ENCODE assay signal across 11 cellular contexts in genomic region chr9:130034570-130034969, GRCh38. TPM values are rescaled to one million over a fixed set of nuclear protein-coding genes. Genes with fewer than 3 reads are reported as not detected.
A peak's percentile ranks its signal among the peaks of the same experiment; 100 is the strongest.
DNase-seq lines count a peak whose midpoint lies in the region; ATAC-seq and TF ChIP-seq lines count a peak whose summit lies in the region.
"Had no signal": no experiment of that assay in that cellular context is flagged by ENCODE, and none has a peak within 500 bp of the region (broad histone marks: within the 10 kb centered on the region; RNA-seq: fewer than 3 reads in every experiment).

No MANE protein-coding gene starts in this region.

- peaks cover 27% of the 10 kb centered on the region for H3K36me3 Mint-ChIP-seq in CD8-positive, alpha-beta T cell
- no peaks in the 10 kb centered on the region for H3K36me3 Mint-ChIP-seq in naive B cell

- peaks cover 82% of the 10 kb centered on the region for H3K4me1 ChIP-seq in CD8-positive, alpha-beta T cell (ENCODE audit: insufficient read depth, low read length)
- peaks cover under 1% of the 10 kb centered on the region; the same call in 1 of the 2 replicates for H3K4me1 ChIP-seq in HAP-1

- no peak overlapping the region for H3K4me3 ChIP-seq in CD8-positive, alpha-beta T cell (ENCODE audit: low read depth, low read length)
- H3K4me3 ChIP-seq in MG63 (no peak overlapping the region), brain microvascular endothelial cell (ENCODE audit: low read depth, low read length) (no peak overlapping the region), HAP-1 (no peak overlapping the region)

- peak overlapping the region; percentile 83 for H3K27ac Mint-ChIP-seq in CD8-positive, alpha-beta T cell
- peak overlapping the region in 5 of 6 donors; percentile 47 to 99 (median 90) for H3K27ac Mint-ChIP-seq in naive B cell

- CTCF ChIA-PET in CD8-positive, alpha-beta T cell (lab: Charles Lee), result no interaction called here

- H3K9me3 Mint-ChIP-seq in CD8-positive, alpha-beta T cell, result no peaks in the 10 kb centered on the region
- no peaks in the 10 kb centered on the region for H3K9me3 Mint-ChIP-seq in naive B cell

- intact Hi-C loops in CD8-positive, alpha-beta T cell (cut with DNase I, micrococcal nuclease), result no loop called here

- H3K4me1 Mint-ChIP-seq in CD8-positive, alpha-beta T cell (ENCODE audit: low read depth), result peaks cover 81% of the 10 kb centered on the region
- H3K4me1 Mint-ChIP-seq in naive B cell, result peaks cover 49 to 98% (median 87%) of the 10 kb centered on the region in 3 donors

- in situ Hi-C loops in brain microvascular endothelial cell (cut with HindIII; ENCODE audit: low pct_ligation_motif_present, low sequenced_read_pairs) (no loop called here), HAP-1 (cut with MboI; ENCODE audit: low sequenced_read_pairs) (no loop called here)

- H3K27me3 ChIP-seq in CD8-positive, alpha-beta T cell (ENCODE audit: insufficient read depth, low read length), result no peaks in the 10 kb centered on the region
- H3K27me3 ChIP-seq in MG63 (no peaks in the 10 kb centered on the region; the same call in 1 of the 2 replicates), brain microvascular endothelial cell (replicated peaks) (no peaks in the 10 kb centered on the region), HAP-1 (ENCODE audit: low read depth) (no peaks in the 10 kb centered on the region)

- H3K36me3 ChIP-seq in CD8-positive, alpha-beta T cell (ENCODE audit: insufficient read depth, low read length), result no peaks in the 10 kb centered on the region
- H3K36me3 ChIP-seq in MG63, result no peaks in the 10 kb centered on the region
- no peaks in the 10 kb centered on the region for H3K36me3 ChIP-seq in brain microvascular endothelial cell (replicated peaks)
- H3K36me3 ChIP-seq in HAP-1 (replicated peaks), result no peaks in the 10 kb centered on the region

- H3K27me3 Mint-ChIP-seq in CD8-positive, alpha-beta T cell (ENCODE audit: low read depth), result no peaks in the 10 kb centered on the region
- no peaks in the 10 kb centered on the region for H3K27me3 Mint-ChIP-seq in naive B cell

- POLR2A ChIA-PET in CD8-positive, alpha-beta T cell (lab: Charles Lee), result interaction anchor here (0.9 to 1.4 kb wide), 3 partner anchors 10 to 148 kb away, joined by 3 to 6 read pairs (median 3); no protein-coding TSS in a partner anchor

- no peak overlapping the region for H3K27ac ChIP-seq in CD8-positive, alpha-beta T cell (ENCODE audit: low read depth, low read length)
- no peak overlapping the region for H3K27ac ChIP-seq in brain microvascular endothelial cell
- H3K27ac ChIP-seq: VCaP had no signal

- H3K9me3 ChIP-seq in CD8-positive, alpha-beta T cell (ENCODE audit: low read length), result no peaks in the 10 kb centered on the region
- H3K9me3 ChIP-seq in MG63, result no peaks in the 10 kb centered on the region
- H3K9me3 ChIP-seq in HAP-1, result no peaks in the 10 kb centered on the region

- DNase-seq in CD8-positive, alpha-beta T cell, result no peak
- peak; percentile 58 for DNase-seq in MG63
- DNase-seq in brain microvascular endothelial cell, result peak; percentile 73
- DNase-seq in naive B cell, result no peak
- no peak for DNase-seq in HUDEP-2 (lab: John Stamatoyannopoulos, UW; ENCODE audit: unreplicated experiment in 76 of 76)
- DNase-seq in HAP-1 (ENCODE audit: low spot score in 2 of 2), result no peak
- no peak for DNase-seq in NCI-H2227 (lab: John Stamatoyannopoulos, UW; ENCODE audit: unreplicated experiment)
- DNase-seq: effector CD8-positive, alpha-beta T cell; NCI-H2029 had no signal

- ATAC-seq in CD8-positive, alpha-beta T cell, result no peak
- ATAC-seq in naive B cell (ENCODE audit: low read depth in 2 of 2) (no peak), GM18517 (IDR thresholded peaks at IDR 0.05; ENCODE audit: unreplicated experiment) (no peak)

- no peak for TF ChIP-seq CTCF in CD8-positive, alpha-beta T cell (IDR thresholded peaks at IDR 0.05)
- TF ChIP-seq CTCF in brain microvascular endothelial cell (IDR thresholded peaks at IDR 0.05; ENCODE audit: low read depth, low read length, missing control alignments), result no peak

- peak overlapping the region; percentile 49 for H3K4me3 Mint-ChIP-seq in CD8-positive, alpha-beta T cell
- peak overlapping the region in 4 of 8 donors; percentile 29 to 78 (median 46) for H3K4me3 Mint-ChIP-seq in naive B cell

RNA-seq across cellular contexts. Expression of gene FNBP1, which starts 8.4 kb away (rescaled TPM):
- total RNA-seq in CD8-positive, alpha-beta T cell, result 100 to 1,000 TPM; 169 to 194 TPM
- 18.9 and 28.1 TPM in 2 replicates for total RNA-seq in MG63 (2014; rRNA removed; shearing (Covaris generic); ENCODE audit: low replicate concordance)
- 100 to 1,000 TPM; 103 to 178 (median 154) TPM for polyA plus RNA-seq in naive B cell (ENCODE audit: low read depth in 6 of 6)

RNA-seq across cellular contexts. Expression of gene GPR107, which starts 19.1 kb away (rescaled TPM):
- total RNA-seq in CD8-positive, alpha-beta T cell, result 10 to 100 TPM; 23.7 to 25.2 TPM
- total RNA-seq in MG63 (2014; rRNA removed; shearing (Covaris generic); ENCODE audit: low replicate concordance), result 10.9 and 11.8 TPM in 2 replicates
- polyA plus RNA-seq in naive B cell (ENCODE audit: low read depth in 6 of 6), result 1 to 10 TPM in 5 of 6 donors, under 1 TPM in 1; 0.27 to 4.4 (median 3.4) TPM

Comparison
In these comparisons a context has a peak if more than half of its experiments do, and no peak if none do; other contexts are left out.
1. DNase-seq: peak in MG63 (single experiment) and brain microvascular endothelial cell (single experiment); none in CD8-positive, alpha-beta T cell (0 of 7), naive B cell (single experiment), HUDEP-2 (0 of 76), HAP-1 (0 of 2) and NCI-H2227 (single experiment).